In the genomic region with DNA sequence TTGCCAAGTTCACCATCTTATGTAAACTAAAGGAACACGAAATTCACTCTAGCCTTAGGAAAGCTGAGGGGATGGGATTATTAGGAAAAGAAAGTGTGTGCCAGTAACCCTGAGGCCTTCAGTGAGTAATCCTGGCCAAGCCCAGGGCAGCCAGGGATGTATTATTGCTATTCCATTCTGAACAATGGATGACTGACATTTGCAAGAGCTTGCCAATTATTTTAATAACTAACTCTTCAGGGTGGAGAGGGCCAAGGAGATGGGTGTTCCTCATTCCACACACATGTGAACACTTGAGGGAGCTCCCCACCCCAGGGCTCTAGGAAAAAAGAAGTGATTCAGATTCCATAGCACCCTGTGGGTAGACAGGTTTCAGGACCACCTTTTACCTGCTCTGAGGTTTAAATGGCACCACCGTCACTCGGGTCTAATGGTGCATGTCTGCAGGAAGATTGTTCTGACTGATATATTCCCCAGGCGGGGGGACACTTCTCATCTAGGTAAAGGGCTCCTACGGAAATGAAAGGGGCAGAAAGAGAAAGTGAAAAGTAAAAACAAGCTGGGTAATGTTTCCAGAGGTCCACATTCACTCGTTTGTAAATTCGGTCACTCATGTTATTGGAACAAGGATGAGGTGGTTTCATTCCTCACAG, we compare ENCODE assay signal across 8 cellular contexts. TPM values are rescaled to one million over a fixed set of nuclear protein-coding genes. Genes with fewer than 3 reads are reported as not detected.
DNase-seq lines count a peak whose midpoint lies in the region; ATAC-seq and TF ChIP-seq lines count a peak whose summit lies in the region.

No MANE protein-coding gene starts in this region.

- no peak overlapping the region for H3K27ac Mint-ChIP-seq in activated naive CD8-positive, alpha-beta T cell treated with anti-CD3 and anti-CD28 coated beads, Interleukin-2, amount 50 U/mL, for 24 hours
- no peak overlapping the region for H3K27ac Mint-ChIP-seq in activated naive CD8-positive, alpha-beta T cell treated with anti-CD3 and anti-CD28 coated beads for 36 hours
- H3K27ac Mint-ChIP-seq in CD14-positive monocyte, result peak overlapping the region in 1 of 7 donors; percentile 37

- H3K27me3 Mint-ChIP-seq in activated naive CD8-positive, alpha-beta T cell treated with anti-CD3 and anti-CD28 coated beads, Interleukin-2, amount 50 U/mL, for 24 hours, result no peaks in the 10 kb centered on the region
- no peaks in the 10 kb centered on the region for H3K27me3 Mint-ChIP-seq in activated naive CD8-positive, alpha-beta T cell treated with anti-CD3 and anti-CD28 coated beads for 36 hours
- H3K27me3 Mint-ChIP-seq in CD14-positive monocyte (ENCODE audit: low read depth in 3 of 3), result peaks cover 0 to 2% (median 0%) of the 10 kb centered on the region in 3 donors

- H3K27me3 ChIP-seq in RWPE2 (ENCODE audit: insufficient read depth, poor library complexity, severe bottlenecking), result no peaks in the 10 kb centered on the region
- no peaks in the 10 kb centered on the region for H3K27me3 ChIP-seq in upper lobe of right lung
- no peaks in the 10 kb centered on the region for H3K27me3 ChIP-seq in hepatocyte

- no peaks in the 10 kb centered on the region for H3K79me2 ChIP-seq in hepatocyte

- H3K9me2 ChIP-seq in hepatocyte (replicated peaks; ENCODE audit: insufficient read depth), result no peaks in the 10 kb centered on the region

- peaks cover 7% of the 10 kb centered on the region for H3K4me1 Mint-ChIP-seq in activated naive CD8-positive, alpha-beta T cell treated with anti-CD3 and anti-CD28 coated beads, Interleukin-2, amount 50 U/mL, for 24 hours
- peaks cover 8% of the 10 kb centered on the region for H3K4me1 Mint-ChIP-seq in activated naive CD8-positive, alpha-beta T cell treated with anti-CD3 and anti-CD28 coated beads for 36 hours
- peaks cover 41% of the 10 kb centered on the region for H3K4me1 Mint-ChIP-seq in CD14-positive monocyte

- H2AFZ ChIP-seq in hepatocyte, result no peak overlapping the region

- DNase-seq in activated naive CD8-positive, alpha-beta T cell treated with anti-CD3 and anti-CD28 coated beads, Interleukin-2, amount 50 U/mL, for 24 hours, result no peak
- no peak for DNase-seq in activated naive CD8-positive, alpha-beta T cell treated with anti-CD3 and anti-CD28 coated beads for 36 hours
- DNase-seq in RWPE2 (ENCODE audit: low spot score) (peak; percentile 86), kidney glomerular epithelial cell (lab: John Stamatoyannopoulos, UW) (peak; percentile 88), upper lobe of right lung (no peak), CD14-positive monocyte (ENCODE audit: low spot score) (no peak), hepatocyte (ENCODE audit: low spot score) (no peak), MV-4-11 (lab: John Stamatoyannopoulos, UW) (no peak)

- H3K36me3 ChIP-seq in RWPE2 (ENCODE audit: low read depth), result peaks cover 5% of the 10 kb centered on the region; the same call in 1 of the 2 replicates
- no peaks in the 10 kb centered on the region for H3K36me3 ChIP-seq in upper lobe of right lung
- H3K36me3 ChIP-seq in hepatocyte (replicated peaks; ENCODE audit: insufficient read depth, low read depth), result no peaks in the 10 kb centered on the region

- ATAC-seq in activated naive CD8-positive, alpha-beta T cell treated with anti-CD3 and anti-CD28 coated beads, Interleukin-2, amount 50 U/mL, for 24 hours, result peak; percentile 50
- ATAC-seq in RWPE2 (ENCODE audit: low read depth), result peak; percentile 85
- ATAC-seq in upper lobe of right lung, result peak; percentile 72

- H4K20me1 ChIP-seq in hepatocyte (ENCODE audit: insufficient read depth, poor library complexity, severe bottlenecking), result no peaks in the 10 kb centered on the region

- H3K4me3 Mint-ChIP-seq in activated naive CD8-positive, alpha-beta T cell treated with anti-CD3 and anti-CD28 coated beads, Interleukin-2, amount 50 U/mL, for 24 hours, result no peak overlapping the region
- no peak overlapping the region for H3K4me3 Mint-ChIP-seq in activated naive CD8-positive, alpha-beta T cell treated with anti-CD3 and anti-CD28 coated beads for 36 hours
- no peak overlapping the region for H3K4me3 Mint-ChIP-seq in CD14-positive monocyte

- peaks cover 55% of the 10 kb centered on the region for H3K4me1 ChIP-seq in RWPE2 (ENCODE audit: insufficient read depth, poor library complexity, severe bottlenecking)
- peaks cover 51% of the 10 kb centered on the region for H3K4me1 ChIP-seq in upper lobe of right lung
- no peaks in the 10 kb centered on the region for H3K4me1 ChIP-seq in hepatocyte (ENCODE audit: insufficient read depth)

- H3K9me3 ChIP-seq in RWPE2 (ENCODE audit: severe bottlenecking), result no peaks in the 10 kb centered on the region
- H3K9me3 ChIP-seq in upper lobe of right lung, result no peaks in the 10 kb centered on the region
- H3K9me3 ChIP-seq in hepatocyte (ENCODE audit: low read depth), result no peaks in the 10 kb centered on the region

- WGBS in hepatocyte (ENCODE audit: low lambda C conversion rate, missing lambda C conversion rate), result 95% methylated on average over 7 of the region's 7 CpGs

- H3K27ac ChIP-seq in RWPE2 (ENCODE audit: poor library complexity, severe bottlenecking), result peak overlapping the region; percentile 94
- peak overlapping the region; percentile 67 for H3K27ac ChIP-seq in upper lobe of right lung
- no peak overlapping the region for H3K27ac ChIP-seq in hepatocyte

- H3K4me3 ChIP-seq in RWPE2 (ENCODE audit: severe bottlenecking) (no peak overlapping the region), upper lobe of right lung (no peak overlapping the region), hepatocyte (no peak overlapping the region)

- H3K4me2 ChIP-seq in hepatocyte, result no peak overlapping the region

- peaks cover 2% of the 10 kb centered on the region for H3K36me3 Mint-ChIP-seq in activated naive CD8-positive, alpha-beta T cell treated with anti-CD3 and anti-CD28 coated beads, Interleukin-2, amount 50 U/mL, for 24 hours (ENCODE audit: low read depth)
- H3K36me3 Mint-ChIP-seq in activated naive CD8-positive, alpha-beta T cell treated with anti-CD3 and anti-CD28 coated beads for 36 hours, result no peaks in the 10 kb centered on the region
- peaks cover 56 to 60% of the 10 kb centered on the region in 2 donors for H3K36me3 Mint-ChIP-seq in CD14-positive monocyte

- H3K9me3 Mint-ChIP-seq in activated naive CD8-positive, alpha-beta T cell treated with anti-CD3 and anti-CD28 coated beads, Interleukin-2, amount 50 U/mL, for 24 hours, result no peaks in the 10 kb centered on the region
- H3K9me3 Mint-ChIP-seq in activated naive CD8-positive, alpha-beta T cell treated with anti-CD3 and anti-CD28 coated beads for 36 hours, result no peaks in the 10 kb centered on the region
- H3K9me3 Mint-ChIP-seq in CD14-positive monocyte, result no peaks in the 10 kb centered on the region

- TF ChIP-seq CTCF in RWPE2 (IDR thresholded peaks at IDR 0.05; ENCODE audit: poor library complexity, severe bottlenecking) (peak; percentile 50), upper lobe of right lung (IDR thresholded peaks at IDR 0.05) (no peak), CD14-positive monocyte (IDR thresholded peaks at IDR 0.05) (no peak), hepatocyte (IDR thresholded peaks at IDR 0.05; ENCODE audit: poor library complexity) (no peak)

- intact Hi-C loops in upper lobe of right lung (cut with DNase I), result no loop called here
- intact Hi-C loops in CD14-positive monocyte (cut with micrococcal nuclease), result no loop called here

RNA-seq across cellular contexts. Expression of gene TK2, which starts 41.5 kb away (rescaled TPM):
- 1 to 10 TPM; 5.6 to 6.9 TPM for total RNA-seq in activated naive CD8-positive, alpha-beta T cell treated with anti-CD3 and anti-CD28 coated beads for 36 hours
- total RNA-seq in upper lobe of right lung, result 36.1 TPM
- polyA plus RNA-seq in CD14-positive monocyte, result 10 to 100 TPM; 29.8 to 38.9 TPM
- total RNA-seq in hepatocyte, result 14.3 and 15.9 TPM in 2 replicates
- 10.1 and 12.5 TPM in 2 replicates for polyA plus RNA-seq in hepatocyte

RNA-seq across cellular contexts. Expression of gene CKLF, which starts 44.0 kb away (rescaled TPM):
- total RNA-seq in activated naive CD8-positive, alpha-beta T cell treated with anti-CD3 and anti-CD28 coated beads for 36 hours, result 100 to 1,000 TPM in 1 of 2 experiments, 10 to 100 TPM in 1; 93.0 to 103 TPM
- 57.6 TPM for total RNA-seq in upper lobe of right lung
- polyA plus RNA-seq in CD14-positive monocyte, result 100 to 1,000 TPM; 374 to 430 TPM
- total RNA-seq in hepatocyte, result 39.9 and 69.1 TPM in 2 replicates
- 50.7 and 53.5 TPM in 2 replicates for polyA plus RNA-seq in hepatocyte

RNA-seq across cellular contexts. Expression of gene CMTM1, which starts 57.9 kb away (rescaled TPM):
- 1 to 10 TPM; 2.8 to 5.9 TPM for total RNA-seq in activated naive CD8-positive, alpha-beta T cell treated with anti-CD3 and anti-CD28 coated beads for 36 hours
- 8.4 TPM for total RNA-seq in upper lobe of right lung
- 1 to 10 TPM; 1.6 to 2.5 TPM for polyA plus RNA-seq in CD14-positive monocyte
- 1.4 TPM in 1 of 2 replicates, not detected in the other for total RNA-seq in hepatocyte
- 1.8 and 2.9 TPM in 2 replicates for polyA plus RNA-seq in hepatocyte

Comparison
In these comparisons a context has a peak if more than half of its experiments do, and no peak if none do; other contexts are left out.
1. DNase-seq: peak in RWPE2 (single experiment) and kidney glomerular epithelial cell (single experiment); none in activated naive CD8-positive, alpha-beta T cell treated with anti-CD3 and anti-CD28 coated beads, Interleukin-2, amount 50 U/mL, for 24 hours (single experiment), activated naive CD8-positive, alpha-beta T cell treated with anti-CD3 and anti-CD28 coated beads for 36 hours (single experiment), upper lobe of right lung (single experiment), CD14-positive monocyte (single experiment), hepatocyte (single experiment) and MV-4-11 (single experiment).
2. Peak in every context shown above with its lines, with median percentiles within 50 percentile points of each other: ATAC-seq.